Comparison of ENCODE assay signal across 22 cellular contexts in the genomic region with DNA sequence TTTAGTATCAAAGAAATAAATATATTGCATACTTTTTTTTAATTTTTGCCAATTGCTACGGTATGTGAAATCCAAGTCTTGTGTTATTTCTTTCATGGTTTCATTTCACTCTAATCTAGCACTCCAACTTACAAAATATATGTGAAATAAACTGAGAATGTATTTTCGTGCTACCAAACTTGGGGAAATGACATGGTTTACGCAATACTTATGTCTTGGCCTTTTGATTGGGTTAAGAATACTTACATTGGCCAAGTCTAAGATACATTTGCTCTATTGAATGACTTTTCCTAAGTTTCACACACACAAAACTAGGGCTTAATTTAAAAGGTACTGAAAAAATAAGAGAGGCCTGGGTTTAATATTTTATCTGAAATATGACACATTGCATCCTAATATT.
"Had no signal": no experiment of that assay in that cellular context is flagged by ENCODE, and none has a peak within 500 bp of the region (broad histone marks: within the 10 kb centered on the region; RNA-seq: fewer than 3 reads in every experiment).

No MANE protein-coding gene starts in this region.

- H3K27ac ChIP-seq: esophagus squamous epithelium, lower lobe of right lung, prostate gland, right atrium auricular region, sigmoid colon, spleen, thoracic aorta, tibial nerve, upper lobe of left lung had no signal

- FAIRE-seq: endometrium, keratinocyte, urothelium cell line had no signal

- ATAC-seq: effector memory CD8-positive, alpha-beta T cell; left ventricle myocardium superior; lower lobe of right lung; naive thymus-derived CD8-positive, alpha-beta T cell; stimulated activated naive B cell treated with anti-CD40 and anti-IgM and Interleukin-4, amounts not matched to agents 10 μg/mL and 1 μg/mL and 100 μg/mL, for 72 hours had no signal

- H3K27me3 ChIP-seq: esophagus squamous epithelium, right atrium auricular region, sigmoid colon, spleen, tibial nerve, upper lobe of left lung had no signal

- H3K4me1 ChIP-seq: lower lobe of right lung, spleen had no signal

- H3K9me3 ChIP-seq: esophagus squamous epithelium, lower lobe of right lung, prostate gland, right atrium auricular region, sigmoid colon, spleen, thoracic aorta, tibial nerve, upper lobe of left lung had no signal

- H3K4me3 ChIP-seq: esophagus squamous epithelium, lower lobe of right lung, prostate gland, right atrium auricular region, sigmoid colon, spleen, thoracic aorta, tibial nerve, upper lobe of left lung had no signal

- H3K36me3 ChIP-seq: prostate gland had no signal

- DNase-seq: cortex of kidney; effector memory CD8-positive, alpha-beta T cell; erythroblast; esophagus squamous epithelium; head of caudate nucleus; left ventricle myocardium superior; lower lobe of right lung; naive thymus-derived CD8-positive, alpha-beta T cell; nephron progenitor cell; nucleus accumbens; sigmoid colon; spleen; stimulated activated CD4-positive, alpha-beta T cell treated with anti-CD3 and anti-CD28 coated beads, Interleukin-4, amount 100 ng/mL, for 4 hours; stimulated activated naive B cell treated with anti-CD40 and anti-IgM and Interleukin-4, amounts not matched to agents 10 μg/mL and 1 μg/mL and 100 μg/mL, for 72 hours; upper lobe of left lung had no signal
